ENCODE assay signal across 39 cellular contexts in genomic region chr2:88198308-88198707, GRCh38.
"Had no signal": no experiment of that assay in that cellular context is flagged by ENCODE, and none has a peak within 500 bp of the region (broad histone marks: within the 10 kb centered on the region; RNA-seq: fewer than 3 reads in every experiment).

No MANE protein-coding gene starts in this region.

- H3K36me3 Mint-ChIP-seq: activated naive CD4-positive, alpha-beta T cell treated with anti-CD3 and anti-CD28 coated beads, Interleukin-2, amount 10 ng/mL, durations not matched to agents 7 days and 5 days; activated naive CD4-positive, alpha-beta T cell treated with anti-CD3 and anti-CD28 coated beads, Interleukin-2, amount 50 U/mL, for 24 hours; activated naive CD4-positive, alpha-beta T cell treated with anti-CD3 and anti-CD28 coated beads, Interleukin-2, amount 50 U/mL, for 72 hours; activated naive CD8-positive, alpha-beta T cell; activated naive CD8-positive, alpha-beta T cell treated with anti-CD3 and anti-CD28 coated beads for 36 hours; activated naive CD8-positive, alpha-beta T cell treated with anti-CD3 and anti-CD28 coated beads, Interleukin-2, amount 10 ng/mL, durations not matched to agents 7 days and 5 days; brain had no signal

- H3K36me3 ChIP-seq: adrenal gland, ascending aorta, brain microvascular endothelial cell, breast epithelium, cardiac muscle cell had no signal

- H3K4me3 Mint-ChIP-seq: activated naive CD4-positive, alpha-beta T cell treated with anti-CD3 and anti-CD28 coated beads for 36 hours; activated naive CD4-positive, alpha-beta T cell treated with anti-CD3 and anti-CD28 coated beads, Interleukin-2, amount 10 ng/mL, durations not matched to agents 7 days and 5 days; activated naive CD4-positive, alpha-beta T cell treated with anti-CD3 and anti-CD28 coated beads, Interleukin-2, amount 50 U/mL, for 24 hours; activated naive CD8-positive, alpha-beta T cell; activated naive CD8-positive, alpha-beta T cell treated with anti-CD3 and anti-CD28 coated beads for 36 hours; activated naive CD8-positive, alpha-beta T cell treated with anti-CD3 and anti-CD28 coated beads, Interleukin-2, amount 10 ng/mL, durations not matched to agents 7 days and 5 days; activated naive CD8-positive, alpha-beta T cell treated with anti-CD3 and anti-CD28 coated beads, Interleukin-2, amount 50 U/mL, for 24 hours; activated T-cell treated with anti-CD3 and anti-CD28 coated beads, Interleukin-2, amount 50 U/mL, for 24 hours; activated T-cell treated with anti-CD3 and anti-CD28 coated beads, Interleukin-2, amount 50 U/mL, for 4 hours; activated T-cell treated with anti-CD3 and anti-CD28 coated beads, Interleukin-2, amount 50 U/mL, for 72 hours; activated T-helper 1 cell treated with anti-CD3 and anti-CD28 coated beads, Interleukin-12 subunit alpha, Interleukin-12 subunit beta, Interleukin-2, Interleukin-4 antibody, amounts not matched to agents 30 ng/mL and 10 ng/mL and 1 ng/mL, durations not matched to agents 14 hours and 24 hours and 36 hours had no signal

- ATAC-seq: activated naive CD4-positive, alpha-beta T cell treated with anti-CD3 and anti-CD28 coated beads, Interleukin-2, amount 50 U/mL, for 72 hours; activated naive CD8-positive, alpha-beta T cell treated with anti-CD3 and anti-CD28 coated beads, Interleukin-2, amount 50 U/mL, for 24 hours; activated T-cell treated with anti-CD3 and anti-CD28 coated beads, Interleukin-2, amount 50 U/mL, for 4 hours; activated T-cell treated with anti-CD3 and anti-CD28 coated beads, Interleukin-2, amount 50 U/mL, for 72 hours; activated T-helper 17 cell treated with anti-CD3 and anti-CD28 coated beads, Interleukin-2, amount 50 U/mL, for 72 hours; body of pancreas had no signal

- H3K27ac ChIP-seq: adrenal gland, ascending aorta, body of pancreas, brain microvascular endothelial cell, breast epithelium, cardiac muscle cell had no signal

- FAIRE-seq: astrocyte, bronchial epithelial cell had no signal

- DNase-seq: activated gamma-delta T cell; activated gamma-delta T cell treated with Interleukin-2 at 50 U/mL for 16 hours; activated naive CD4-positive, alpha-beta T cell; activated naive CD4-positive, alpha-beta T cell treated with anti-CD3 and anti-CD28 coated beads for 36 hours; activated naive CD4-positive, alpha-beta T cell treated with anti-CD3 and anti-CD28 coated beads, Interleukin-2, amount 10 ng/mL, durations not matched to agents 7 days and 5 days; activated naive CD4-positive, alpha-beta T cell treated with anti-CD3 and anti-CD28 coated beads, Interleukin-2, amount 50 U/mL, for 16 hours; activated naive CD4-positive, alpha-beta T cell treated with Interleukin-2 at 50 U/mL for 16 hours; activated naive CD8-positive, alpha-beta T cell treated with anti-CD3 and anti-CD28 coated beads for 36 hours; activated naive CD8-positive, alpha-beta T cell treated with anti-CD3 and anti-CD28 coated beads, Interleukin-2, amount 10 ng/mL, durations not matched to agents 7 days and 5 days; activated naive CD8-positive, alpha-beta T cell treated with anti-CD3 and anti-CD28 coated beads, Interleukin-2, amount 50 U/mL, for 24 hours; activated T-cell treated with anti-CD3 and anti-CD28 coated beads for 4 hours; activated T-cell treated with anti-CD3 and anti-CD28 coated beads, Interleukin-2, amount 50 U/mL, for 1 hour; activated T-cell treated with anti-CD3 and anti-CD28 coated beads, Interleukin-2, amount 50 U/mL, for 24 hours; activated T-cell treated with anti-CD3 and anti-CD28 coated beads, Interleukin-2, amount 50 U/mL, for 4 hours; activated T-cell treated with anti-CD3 and anti-CD28 coated beads, Interleukin-2, amount 50 U/mL, for 48 hours; activated T-cell treated with anti-CD3 and anti-CD28 coated beads, Interleukin-2, amount 50 U/mL, for 72 hours; adrenal gland; amniotic stem cell; amygdala; anterior cingulate cortex; aorta; body of pancreas; brain microvascular endothelial cell; caudate nucleus; central memory CD4-positive, alpha-beta T cell; cerebellar nuclear complex had no signal

- H3K27me3 ChIP-seq: breast epithelium had no signal

- H3K9me3 ChIP-seq: adrenal gland, ascending aorta, body of pancreas, breast epithelium had no signal

- H3K4me3 ChIP-seq: adrenal gland, ascending aorta, body of pancreas, breast epithelium, cardiac muscle cell had no signal

- H3K27ac Mint-ChIP-seq: activated naive CD4-positive, alpha-beta T cell treated with anti-CD3 and anti-CD28 coated beads for 36 hours; activated naive CD4-positive, alpha-beta T cell treated with anti-CD3 and anti-CD28 coated beads, Interleukin-2, amount 10 ng/mL, durations not matched to agents 7 days and 5 days; activated naive CD4-positive, alpha-beta T cell treated with anti-CD3 and anti-CD28 coated beads, Interleukin-2, amount 50 U/mL, for 24 hours; activated naive CD8-positive, alpha-beta T cell; activated naive CD8-positive, alpha-beta T cell treated with anti-CD3 and anti-CD28 coated beads for 36 hours; activated naive CD8-positive, alpha-beta T cell treated with anti-CD3 and anti-CD28 coated beads, Interleukin-2, amount 10 ng/mL, durations not matched to agents 7 days and 5 days; activated naive CD8-positive, alpha-beta T cell treated with anti-CD3 and anti-CD28 coated beads, Interleukin-2, amount 50 U/mL, for 24 hours; activated T-cell treated with anti-CD3 and anti-CD28 coated beads, Interleukin-2, amount 50 U/mL, for 24 hours; activated T-cell treated with anti-CD3 and anti-CD28 coated beads, Interleukin-2, amount 50 U/mL, for 72 hours; activated T-helper 1 cell treated with anti-CD3 and anti-CD28 coated beads, Interleukin-12 subunit alpha, Interleukin-12 subunit beta, Interleukin-2, Interleukin-4 antibody, amounts not matched to agents 30 ng/mL and 10 ng/mL and 1 ng/mL, durations not matched to agents 14 hours and 24 hours and 36 hours; activated T-helper 17 cell treated with anti-CD3 and anti-CD28 coated beads, Interleukin-2, amount 50 U/mL, for 72 hours; activated T-helper 2 cell treated with anti-CD3 and anti-CD28 coated beads, Interferon-gamma antibody, Interleukin-2, Interleukin-4, amounts not matched to agents 10 μg/mL and 5 μg/mL and 100 μg/mL, durations not matched to agents 14 hours and 24 hours and 36 hours; brain had no signal

- H3K4me1 ChIP-seq: breast epithelium had no signal

- H3K9me3 Mint-ChIP-seq: activated naive CD4-positive, alpha-beta T cell treated with anti-CD3 and anti-CD28 coated beads for 36 hours; activated naive CD4-positive, alpha-beta T cell treated with anti-CD3 and anti-CD28 coated beads, Interleukin-2, amount 10 ng/mL, durations not matched to agents 7 days and 5 days; activated naive CD4-positive, alpha-beta T cell treated with anti-CD3 and anti-CD28 coated beads, Interleukin-2, amount 50 U/mL, for 72 hours; activated naive CD8-positive, alpha-beta T cell treated with anti-CD3 and anti-CD28 coated beads for 36 hours; activated naive CD8-positive, alpha-beta T cell treated with anti-CD3 and anti-CD28 coated beads, Interleukin-2, amount 10 ng/mL, durations not matched to agents 7 days and 5 days; activated naive CD8-positive, alpha-beta T cell treated with anti-CD3 and anti-CD28 coated beads, Interleukin-2, amount 50 U/mL, for 24 hours; activated T-cell treated with anti-CD3 and anti-CD28 coated beads, Interleukin-2, amount 50 U/mL, for 72 hours; activated T-helper 1 cell treated with anti-CD3 and anti-CD28 coated beads, Interleukin-12 subunit alpha, Interleukin-12 subunit beta, Interleukin-2, Interleukin-4 antibody, amounts not matched to agents 30 ng/mL and 10 ng/mL and 1 ng/mL, durations not matched to agents 14 hours and 24 hours and 36 hours; activated T-helper 17 cell treated with anti-CD3 and anti-CD28 coated beads, Interleukin-2, amount 50 U/mL, for 72 hours; activated T-helper 2 cell treated with anti-CD3 and anti-CD28 coated beads, Interferon-gamma antibody, Interleukin-2, Interleukin-4, amounts not matched to agents 10 μg/mL and 5 μg/mL and 100 μg/mL, durations not matched to agents 14 hours and 24 hours and 36 hours; central memory CD8-positive, alpha-beta T cell had no signal
